Comparison of ENCODE assay signal across 16 cellular contexts in the genomic region with DNA sequence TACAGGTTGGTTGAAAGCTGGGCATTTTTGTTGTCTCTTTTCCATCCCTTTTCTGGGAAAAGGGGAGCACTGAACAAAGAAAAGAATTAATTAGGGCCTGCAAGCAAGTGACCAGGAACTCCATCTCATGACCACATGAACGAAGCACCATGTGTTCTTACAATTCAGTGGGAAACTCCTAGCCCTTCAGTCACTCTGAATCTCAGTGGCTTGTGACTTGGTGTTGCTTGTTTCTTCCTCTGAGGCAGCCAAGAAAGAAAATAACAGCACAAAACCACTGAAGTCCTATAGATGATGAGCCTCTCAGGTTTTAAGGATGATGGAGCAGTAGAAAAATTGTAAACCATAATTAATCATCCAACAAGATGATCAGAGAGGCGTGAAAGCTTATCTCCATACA.
DNase-seq lines count a peak whose midpoint lies in the region; ATAC-seq lines count a peak whose summit lies in the region.
"Had no signal": no experiment of that assay in that cellular context is flagged by ENCODE, and none has a peak within 500 bp of the region (broad histone marks: within the 10 kb centered on the region; RNA-seq: fewer than 3 reads in every experiment).

No MANE protein-coding gene starts in this region.

- H3K4me1 Mint-ChIP-seq in stimulated activated naive CD8-positive, alpha-beta T cell treated with anti-CD3 and anti-CD28 coated beads, Interleukin-15, Interleukin-2, amounts not matched to agents 100 ng/mL and 50 ng/mL, for 24 hours (ENCODE audit: low read depth), result peaks cover 30% of the 10 kb centered on the region
- H3K4me1 Mint-ChIP-seq in activated T-helper 1 cell treated with anti-CD3 and anti-CD28 coated beads, Interleukin-12 subunit alpha, Interleukin-12 subunit beta, Interleukin-2, Interleukin-4 antibody, amounts not matched to agents 30 ng/mL and 10 ng/mL and 1 ng/mL, durations not matched to agents 14 hours and 24 hours and 36 hours (ENCODE audit: low read depth), result peaks cover 32% of the 10 kb centered on the region

- H3K36me3 Mint-ChIP-seq in stimulated activated naive CD8-positive, alpha-beta T cell treated with anti-CD3 and anti-CD28 coated beads, Interleukin-15, Interleukin-2, amounts not matched to agents 100 ng/mL and 50 ng/mL, for 24 hours (ENCODE audit: low read depth), result peaks cover 4% of the 10 kb centered on the region
- H3K36me3 Mint-ChIP-seq in activated T-helper 1 cell treated with anti-CD3 and anti-CD28 coated beads, Interleukin-12 subunit alpha, Interleukin-12 subunit beta, Interleukin-2, Interleukin-4 antibody, amounts not matched to agents 30 ng/mL and 10 ng/mL and 1 ng/mL, durations not matched to agents 14 hours and 24 hours and 36 hours (ENCODE audit: low read depth), result peaks cover 9% of the 10 kb centered on the region

- H3K27ac Mint-ChIP-seq in stimulated activated naive CD8-positive, alpha-beta T cell treated with anti-CD3 and anti-CD28 coated beads, Interleukin-15, Interleukin-2, amounts not matched to agents 100 ng/mL and 50 ng/mL, for 24 hours, result peak overlapping the region; percentile 83
- peak overlapping the region; percentile 62 for H3K27ac Mint-ChIP-seq in activated T-helper 1 cell treated with anti-CD3 and anti-CD28 coated beads, Interleukin-12 subunit alpha, Interleukin-12 subunit beta, Interleukin-2, Interleukin-4 antibody, amounts not matched to agents 30 ng/mL and 10 ng/mL and 1 ng/mL, durations not matched to agents 14 hours and 24 hours and 36 hours

- H3K27me3 Mint-ChIP-seq in stimulated activated naive CD8-positive, alpha-beta T cell treated with anti-CD3 and anti-CD28 coated beads, Interleukin-15, Interleukin-2, amounts not matched to agents 100 ng/mL and 50 ng/mL, for 24 hours, result no peaks in the 10 kb centered on the region
- no peaks in the 10 kb centered on the region for H3K27me3 Mint-ChIP-seq in activated T-helper 1 cell treated with anti-CD3 and anti-CD28 coated beads, Interleukin-12 subunit alpha, Interleukin-12 subunit beta, Interleukin-2, Interleukin-4 antibody, amounts not matched to agents 30 ng/mL and 10 ng/mL and 1 ng/mL, durations not matched to agents 14 hours and 24 hours and 36 hours (ENCODE audit: insufficient read depth)

- peaks cover 2% of the 10 kb centered on the region for H3K9me3 Mint-ChIP-seq in stimulated activated naive CD8-positive, alpha-beta T cell treated with anti-CD3 and anti-CD28 coated beads, Interleukin-15, Interleukin-2, amounts not matched to agents 100 ng/mL and 50 ng/mL, for 24 hours
- H3K9me3 Mint-ChIP-seq in activated T-helper 1 cell treated with anti-CD3 and anti-CD28 coated beads, Interleukin-12 subunit alpha, Interleukin-12 subunit beta, Interleukin-2, Interleukin-4 antibody, amounts not matched to agents 30 ng/mL and 10 ng/mL and 1 ng/mL, durations not matched to agents 14 hours and 24 hours and 36 hours, result peaks cover 15% of the 10 kb centered on the region

- DNase-seq in stimulated activated naive CD8-positive, alpha-beta T cell treated with anti-CD3 and anti-CD28 coated beads, Interleukin-15, Interleukin-2, amounts not matched to agents 100 U/mL and 50 U/mL, for 24 hours, result no peak
- DNase-seq in activated T-helper 1 cell treated with anti-CD3 and anti-CD28 coated beads, Interleukin-12 subunit alpha, Interleukin-12 subunit beta, Interleukin-2, Interleukin-4 antibody, amounts not matched to agents 30 ng/mL and 10 ng/mL and 1 ng/mL, durations not matched to agents 14 hours and 24 hours and 36 hours (ENCODE audit: low spot score), result no peak
- DNase-seq in activated gamma-delta T cell (lab: John Stamatoyannopoulos, UW) (no peak), superior temporal gyrus (ENCODE audit: extremely low spot score) (no peak)
- DNase-seq: CD8-positive, alpha-beta memory T cell; colonic mucosa; GM23248; islet precursor cell; lower lobe of right lung; MM.1S; NCI-H1694; NCI-H2227 treated with DMSO at 0.1 percent for 48 hours; pancreas had no signal

- intact Hi-C loops in activated T-helper 1 cell treated with anti-CD3 and anti-CD28 coated beads, Interleukin-12 subunit alpha, Interleukin-12 subunit beta, Interleukin-2, Interleukin-4 antibody, amounts not matched to agents 30 ng/mL and 10 ng/mL and 1 ng/mL, durations not matched to agents 14 hours and 24 hours and 36 hours (cut with micrococcal nuclease), result loop anchor here (1.0 to 2.0 kb wide), 7 partner anchors 8 to 76 kb away; no protein-coding TSS in a partner anchor

- ATAC-seq in stimulated activated naive CD8-positive, alpha-beta T cell treated with anti-CD3 and anti-CD28 coated beads, Interleukin-15, Interleukin-2, amounts not matched to agents 100 U/mL and 50 U/mL, for 24 hours, result no peak
- ATAC-seq in HG02623 (IDR thresholded peaks at IDR 0.05; ENCODE audit: unreplicated experiment), result peak; percentile 41
- ATAC-seq in GM18867 (IDR thresholded peaks at IDR 0.05; ENCODE audit: unreplicated experiment), result no peak
- ATAC-seq: lower lobe of right lung, pancreas had no signal

- H3K4me3 Mint-ChIP-seq in stimulated activated naive CD8-positive, alpha-beta T cell treated with anti-CD3 and anti-CD28 coated beads, Interleukin-15, Interleukin-2, amounts not matched to agents 100 ng/mL and 50 ng/mL, for 24 hours, result no peak overlapping the region
- H3K4me3 Mint-ChIP-seq in activated T-helper 1 cell treated with anti-CD3 and anti-CD28 coated beads, Interleukin-12 subunit alpha, Interleukin-12 subunit beta, Interleukin-2, Interleukin-4 antibody, amounts not matched to agents 30 ng/mL and 10 ng/mL and 1 ng/mL, durations not matched to agents 14 hours and 24 hours and 36 hours, result peak overlapping the region; percentile 24
